In genomic region chr1:170661646-170662411, GRCh38 we compare ENCODE assay signal across 11 cellular contexts. TPM values are rescaled to one million over a fixed set of nuclear protein-coding genes. Genes with fewer than 3 reads are reported as not detected.
DNase-seq lines count a peak whose midpoint lies in the region; ATAC-seq, FAIRE-seq and TF ChIP-seq lines count a peak whose summit lies in the region.
"Had no signal": no experiment of that assay in that cellular context is flagged by ENCODE, and none has a peak within 500 bp of the region (broad histone marks: within the 10 kb centered on the region; RNA-seq: fewer than 3 reads in every experiment).

No MANE protein-coding gene starts in this region.

- intact Hi-C loops in endothelial cell of umbilical vein (cut with micrococcal nuclease), result loop anchor here (2.0 to 10.0 kb wide), 4 partner anchors 167 to 647 kb away; partner anchors contain the start of gene KIFAP3

- H3K27me3 ChIP-seq in HUES48 (ENCODE audit: control insufficient read depth, insufficient read depth, low read length) (peaks cover 87% of the 10 kb centered on the region), endothelial cell of umbilical vein (ENCODE audit: control insufficient read depth in 2 of 2, insufficient read depth in 2 of 2, low read length in 2 of 2) (peaks cover 42 to 45% of the 10 kb centered on the region in 2 experiments), mucosa of rectum (ENCODE audit: control insufficient read depth in 2 of 2, insufficient read depth in 2 of 2, low read length in 2 of 2) (peaks cover 38 to 56% of the 10 kb centered on the region in 2 donors)

- H3K27ac ChIP-seq in HUES48 (ENCODE audit: low read depth, low read length) (no peak overlapping the region), endothelial cell of umbilical vein (ENCODE audit: insufficient read depth, low read depth, low read length) (no peak overlapping the region), mucosa of rectum (ENCODE audit: low read depth in 2 of 2, low read length in 2 of 2) (no peak overlapping the region)

- no peaks in the 10 kb centered on the region for H3K9me1 ChIP-seq in endothelial cell of umbilical vein (replicated peaks; ENCODE audit: control insufficient read depth, extremely low read depth, insufficient read depth, low read length)

- H3K9ac ChIP-seq in HUES48 (ENCODE audit: low read depth, low read length) (no peak overlapping the region), endothelial cell of umbilical vein (replicated peaks; ENCODE audit: extremely low read depth, insufficient read depth, low read length) (no peak overlapping the region), mucosa of rectum (ENCODE audit: low read depth in 1 of 2, low read length in 2 of 2) (no peak overlapping the region)

- DNase-seq in A172 (ENCODE audit: low spot score) (peak; percentile 18), endothelial cell of umbilical vein (ENCODE audit: low read depth, low spot score) (peak; percentile 31), GM19240 (ENCODE audit: insufficient read length, low spot score) (no peak), immature natural killer cell (no peak)
- DNase-seq in stimulated activated CD4-positive, alpha-beta T cell treated with anti-CD3 and anti-CD28 coated beads, Interleukin-2, amount 100 ng/mL, for 48 hours, result no peak
- DNase-seq: activated CD4-positive, alpha-beta T cell treated with anti-CD3 and anti-CD28 coated beads for 4 hours; NCI-H2171 had no signal

- H3K36me3 ChIP-seq in HUES48 (ENCODE audit: control insufficient read depth, insufficient read depth, low read length) (no peaks in the 10 kb centered on the region), endothelial cell of umbilical vein (ENCODE audit: control insufficient read depth in 2 of 2, extremely low read depth in 1 of 2, insufficient read depth in 2 of 2, low read length in 2 of 2) (no peaks in the 10 kb centered on the region), mucosa of rectum (ENCODE audit: control insufficient read depth in 2 of 2, insufficient read depth in 2 of 2, low read length in 2 of 2) (no peaks in the 10 kb centered on the region)

- no peaks in the 10 kb centered on the region for H4K20me1 ChIP-seq in endothelial cell of umbilical vein (replicated peaks; ENCODE audit: control insufficient read depth, extremely low read depth, insufficient read depth, low read length)

- no peak overlapping the region for H3K4me3 Mint-ChIP-seq in immature natural killer cell

- no peaks in the 10 kb centered on the region for H3K36me3 Mint-ChIP-seq in immature natural killer cell

- POLR2A ChIA-PET in endothelial cell of umbilical vein (lab: Charles Lee), result no interaction called here

- FAIRE-seq in endothelial cell of umbilical vein (lab: Jason Lieb, UNC), result peak; percentile 28
- FAIRE-seq: frontal cortex had no signal

- BruUV-seq in endothelial cell of umbilical vein (replicated peaks; lab: Mats Ljungman, UMichigan), result no TSS peak

- peaks cover 0 to 1% of the 10 kb centered on the region in 2 donors for H3K4me1 Mint-ChIP-seq in immature natural killer cell

- H2AFZ ChIP-seq in endothelial cell of umbilical vein (ENCODE audit: low read depth, low read length), result peak overlapping the region; percentile 35

- no peak for TF ChIP-seq POLR2A in endothelial cell of umbilical vein (IDR thresholded peaks at IDR 0.05; ENCODE audit: low read depth, low read length)

- peak overlapping the region; percentile 72 for H3K4me2 ChIP-seq in endothelial cell of umbilical vein (ENCODE audit: insufficient read depth, low read length)

- peaks cover 30 to 57% (median 34%) of the 10 kb centered on the region in 3 donors for H3K27me3 Mint-ChIP-seq in immature natural killer cell (ENCODE audit: low read depth in 3 of 3)

- peaks cover 36% of the 10 kb centered on the region for H3K4me1 ChIP-seq in HUES48 (ENCODE audit: control insufficient read depth, insufficient read depth, low read length)
- peaks cover 17% of the 10 kb centered on the region for H3K4me1 ChIP-seq in endothelial cell of umbilical vein (ENCODE audit: control insufficient read depth, extremely low read depth, insufficient read depth, low read length)
- H3K4me1 ChIP-seq in mucosa of rectum (ENCODE audit: control insufficient read depth in 2 of 2, insufficient read depth in 2 of 2, low read length in 2 of 2), result peaks cover 3 to 6% of the 10 kb centered on the region in 2 donors

- H3K9me3 ChIP-seq in HUES48 (ENCODE audit: control insufficient read depth, insufficient read depth, low read length) (no peaks in the 10 kb centered on the region), endothelial cell of umbilical vein (replicated peaks; ENCODE audit: control insufficient read depth, insufficient read depth, low read length) (no peaks in the 10 kb centered on the region), mucosa of rectum (ENCODE audit: control insufficient read depth in 2 of 2, low read length in 2 of 2) (no peaks in the 10 kb centered on the region)

- ATAC-seq in HG02840 (IDR thresholded peaks at IDR 0.05; ENCODE audit: low FRiP score, unreplicated experiment), result no peak

- no peaks in the 10 kb centered on the region for H3K79me2 ChIP-seq in endothelial cell of umbilical vein (ENCODE audit: control insufficient read depth, insufficient read depth, low read length)

- CTCF ChIA-PET in endothelial cell of umbilical vein (lab: Charles Lee), result interaction anchor here (1.0 kb wide), 1 partner anchor 9 kb away, joined by 3 read pairs; no protein-coding TSS in a partner anchor

- no peak overlapping the region for H3K27ac Mint-ChIP-seq in immature natural killer cell

- peak overlapping the region; percentile 57 for H3K4me3 ChIP-seq in HUES48 (ENCODE audit: low read depth, low read length)
- H3K4me3 ChIP-seq in endothelial cell of umbilical vein (replicated peaks in 1 of 3; ENCODE audit: insufficient read depth in 1 of 3, low read depth in 1 of 3, low read length in 3 of 3), result peak overlapping the region in 2 of 3 experiments; percentile 21 to 48
- H3K4me3 ChIP-seq in mucosa of rectum (ENCODE audit: low read length in 2 of 2), result peak overlapping the region; percentile 36 to 38

- H3K9me3 Mint-ChIP-seq in immature natural killer cell, result peaks cover 0 to 8% (median under 1%) of the 10 kb centered on the region in 6 donors

- dilution Hi-C loops in endothelial cell of umbilical vein (cut with MboI; ENCODE audit: extremely low pct_ligation_motif_present, low sequenced_read_pairs), result no loop called here

- TF ChIP-seq CTCF in endothelial cell of umbilical vein (IDR thresholded peaks at IDR 0.05; ENCODE audit: extremely low read depth in 1 of 2, insufficient read depth in 1 of 2, low read depth in 1 of 2, low read length in 2 of 2), result no peak

TF ChIP-seq in endothelial cell of umbilical vein, 7 proteins besides CTCF, POLR2A, EP300 and RAD21:
- TF ChIP-seq EZH2 (IDR thresholded peaks at IDR 0.05; ENCODE audit: borderline replicate concordance, low read depth, low read length, severe bottlenecking), result peak; percentile 55
- TF ChIP-seq MAX (IDR thresholded peaks at IDR 0.05; ENCODE audit: insufficient read depth, insufficient read length), result no peak

RNA-seq across cellular contexts. Expression of gene PRRX1, which starts 2.1 kb away (rescaled TPM):
- 14.0 and 18.2 TPM in 2 replicates for total RNA-seq in A172 (2014; rRNA removed; shearing (Covaris generic))
- total RNA-seq in endothelial cell of umbilical vein, result not detected in 2 replicates
- 0.03 TPM in 1 of 2 replicates, not detected in the other for polyA plus RNA-seq in endothelial cell of umbilical vein
- 0.01 TPM in 1 of 2 replicates, not detected in the other for polyA plus RNA-seq in endothelial cell of umbilical vein (2011; cell fraction: cytosol; rRNA removed)
- polyA plus RNA-seq in endothelial cell of umbilical vein (2011; cell fraction: nucleus; rRNA removed), result not detected in 2 replicates
- polyA plus RNA-seq in endothelial cell of umbilical vein (2012), result 0.40 TPM in 1 of 2 replicates, not detected in the other
- polyA minus RNA-seq in endothelial cell of umbilical vein, result not detected in 2 replicates
- polyA minus RNA-seq in endothelial cell of umbilical vein (2011; cell fraction: cytosol; rRNA and poly(A)+ RNA removed), result not detected
- polyA minus RNA-seq in endothelial cell of umbilical vein (2011; cell fraction: nucleus; rRNA and poly(A)+ RNA removed), result not detected in 2 replicates
- not detected for polyA plus RNA-seq in immature natural killer cell

Comparison
In these comparisons a context has a peak if more than half of its experiments do, and no peak if none do; other contexts are left out.
1. DNase-seq: peak in A172 (single experiment) and endothelial cell of umbilical vein (single experiment); none in stimulated activated CD4-positive, alpha-beta T cell treated with anti-CD3 and anti-CD28 coated beads, Interleukin-2, amount 100 ng/mL, for 48 hours (0 of 2), GM19240 (single experiment) and immature natural killer cell (0 of 3).
2. RNA of gene PRRX1, which starts 2.1 kb away (total RNA-seq): 14.0 to 18.2 TPM in A172; not detected in endothelial cell of umbilical vein; every median in the first group is over 10 times any median in the second.
3. Peak in every context shown above with its lines, with median percentiles within 50 percentile points of each other: H3K4me3 ChIP-seq.